18 cellular contexts compared by ENCODE assay signal in genomic region chr10:109616356-109616755, GRCh38.
DNase-seq lines count a peak whose midpoint lies in the region; ATAC-seq and TF ChIP-seq lines count a peak whose summit lies in the region.
"Had no signal": no experiment of that assay in that cellular context is flagged by ENCODE, and none has a peak within 500 bp of the region (broad histone marks: within the 10 kb centered on the region; RNA-seq: fewer than 3 reads in every experiment).

No MANE protein-coding gene starts in this region.

- no peaks in the 10 kb centered on the region for H3K36me3 ChIP-seq in A673 (ENCODE audit: insufficient read depth, low read length, poor library complexity, severe bottlenecking)
- no peaks in the 10 kb centered on the region for H3K36me3 ChIP-seq in SJCRH30

- peaks cover 10% of the 10 kb centered on the region for H3K27me3 Mint-ChIP-seq in nephron progenitor cell (ENCODE audit: low read depth, poor library complexity)
- H3K27me3 Mint-ChIP-seq: CD4-positive, alpha-beta memory T cell had no signal

- no peak for ATAC-seq in omental fat pad (ENCODE audit: low FRiP score)

- H3K4me1 ChIP-seq in A673 (ENCODE audit: insufficient read depth, low read length, poor library complexity, severe bottlenecking) (no peaks in the 10 kb centered on the region), SJCRH30 (no peaks in the 10 kb centered on the region)
- H3K4me1 ChIP-seq: Caco-2 had no signal

- no peak overlapping the region for H3K4me3 ChIP-seq in A673 (ENCODE audit: low read depth, low read length, poor library complexity, severe bottlenecking)
- H3K4me3 ChIP-seq in NB4 (ENCODE audit: low read depth, low read length) = no peak overlapping the region
- H3K4me3 ChIP-seq in SJCRH30 = no peak overlapping the region
- H3K4me3 ChIP-seq: GM23248 had no signal

- H3K4me3 Mint-ChIP-seq in nephron progenitor cell = no peak overlapping the region
- H3K4me3 Mint-ChIP-seq: CD4-positive, alpha-beta memory T cell had no signal

- H3K4me1 Mint-ChIP-seq in nephron progenitor cell = peaks cover 14% of the 10 kb centered on the region
- H3K4me1 Mint-ChIP-seq: CD4-positive, alpha-beta memory T cell had no signal

- no peak for TF ChIP-seq POLR2A in NB4 (IDR thresholded peaks at IDR 0.05; ENCODE audit: extremely low read depth, insufficient read length)

- no peaks in the 10 kb centered on the region for H3K36me3 Mint-ChIP-seq in nephron progenitor cell (ENCODE audit: low read depth)
- H3K36me3 Mint-ChIP-seq: CD4-positive, alpha-beta memory T cell had no signal

- DNase-seq in A673 (ENCODE audit: low spot score) = peak; percentile 24
- peak; percentile 54 for DNase-seq in NB4 (ENCODE audit: low read depth)
- no peak for DNase-seq in nephron progenitor cell
- no peak for DNase-seq in SJCRH30
- no peak for DNase-seq in SW 1271 (lab: John Stamatoyannopoulos, UW)
- DNase-seq in NCI-H1105 (lab: John Stamatoyannopoulos, UW) = no peak
- no peak for DNase-seq in omental fat pad (ENCODE audit: low spot score)
- DNase-seq: ACHN; AML-193; Caco-2; CD4-positive, alpha-beta memory T cell; DMS153; DND-41; GM23248; H7; HCEC 1CT had no signal

- no TSS peak for BruUV-seq in A673 (replicated peaks; lab: Mats Ljungman, UMichigan)

- CTCF ChIA-PET in A673 (lab: Charles Lee) = no interaction called here

- peak overlapping the region; percentile 73 for H3K27ac Mint-ChIP-seq in nephron progenitor cell
- H3K27ac Mint-ChIP-seq: CD4-positive, alpha-beta memory T cell had no signal

- H3K27me3 ChIP-seq in A673 (replicated peaks; ENCODE audit: insufficient read depth, low read depth, low read length, poor library complexity) (no peaks in the 10 kb centered on the region), SJCRH30 (no peaks in the 10 kb centered on the region)

- H3K27ac ChIP-seq in A673 (ENCODE audit: low read depth, low read length, poor library complexity, severe bottlenecking) (no peak overlapping the region), C4-2B (peak overlapping the region; percentile 9; the same call in 1 of the 2 replicates), SJCRH30 (no peak overlapping the region)
- H3K27ac ChIP-seq: 22Rv1, GM23248 had no signal

- H3K9me3 ChIP-seq in A673 (ENCODE audit: low read depth, low read length, poor library complexity, severe bottlenecking) (no peaks in the 10 kb centered on the region), SJCRH30 (replicated peaks) (no peaks in the 10 kb centered on the region)
- H3K9me3 ChIP-seq: Caco-2 had no signal

- TF ChIP-seq CTCF in A673 (conservative IDR thresholded peaks at IDR 0.05; ENCODE audit: low read depth, low read length) (no peak), C4-2B (conservative IDR thresholded peaks at IDR 0.05) (no peak), NB4 (IDR thresholded peaks at IDR 0.05; ENCODE audit: low read depth, low read length) (no peak), nephron progenitor cell (IDR thresholded peaks at IDR 0.05) (no peak), omental fat pad (IDR thresholded peaks at IDR 0.05) (no peak)

- H3K9me3 Mint-ChIP-seq in nephron progenitor cell = peaks cover 15% of the 10 kb centered on the region

- intact Hi-C loops in A673 (cut with micrococcal nuclease; ENCODE audit: unreplicated experiment) = no loop called here

- POLR2A ChIA-PET in A673 (lab: Charles Lee; ENCODE audit: low non-redundant PET) = no interaction called here

Comparison
In these comparisons a context has a peak if more than half of its experiments do, and no peak if none do; other contexts are left out.
1. DNase-seq: peak in A673 (single experiment) and NB4 (single experiment); none in nephron progenitor cell (single experiment), SJCRH30 (0 of 2), SW 1271 (0 of 2), NCI-H1105 (single experiment) and omental fat pad (single experiment).